ENCODE assay signal across 2 cellular contexts in the genomic region with DNA sequence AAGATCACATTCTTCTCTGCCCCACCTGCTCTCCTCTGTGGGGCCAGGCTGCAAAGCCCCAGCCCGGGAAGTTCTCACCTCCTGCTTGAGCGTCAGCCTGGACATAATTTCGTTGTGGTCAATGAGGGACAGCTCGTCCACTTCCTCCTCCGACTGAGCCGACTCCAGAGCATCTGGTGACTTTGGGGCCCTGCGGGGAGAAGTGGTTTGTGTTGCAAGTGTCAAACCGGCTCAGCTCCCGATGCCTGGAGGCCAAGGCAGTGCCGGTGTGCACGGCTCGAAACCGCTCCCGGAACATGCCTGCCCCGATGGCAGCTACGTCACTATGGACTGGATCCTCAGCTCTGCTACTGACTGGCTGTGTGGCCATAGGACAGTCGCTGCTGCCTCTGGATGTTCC.
TF ChIP-seq lines count a peak whose summit lies in the region.

No MANE protein-coding gene starts in this region.

TF ChIP-seq in WTC11, 78 proteins besides CTCF, POLR2A, EP300 and RAD21 (continued from another document):
- TF ChIP-seq, protein P1, sequence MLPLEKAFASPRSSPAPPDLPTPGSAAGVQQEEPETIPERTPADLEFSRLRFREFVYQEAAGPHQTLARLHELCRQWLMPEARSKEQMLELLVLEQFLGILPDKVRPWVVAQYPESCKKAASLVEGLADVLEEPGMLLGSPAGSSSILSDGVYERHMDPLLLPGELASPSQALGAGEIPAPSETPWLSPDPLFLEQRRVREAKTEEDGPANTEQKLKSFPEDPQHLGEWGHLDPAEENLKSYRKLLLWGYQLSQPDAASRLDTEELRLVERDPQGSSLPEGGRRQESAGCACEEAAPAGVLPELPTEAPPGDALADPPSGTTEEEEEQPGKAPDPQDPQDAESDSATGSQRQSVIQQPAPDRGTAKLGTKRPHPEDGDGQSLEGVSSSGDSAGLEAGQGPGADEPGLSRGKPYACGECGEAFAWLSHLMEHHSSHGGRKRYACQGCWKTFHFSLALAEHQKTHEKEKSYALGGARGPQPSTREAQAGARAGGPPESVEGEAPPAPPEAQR (CRISPR knock-in tag; IDR thresholded peaks at IDR 0.05), result no peak
- TF ChIP-seq TP53 (CRISPR knock-in tag; IDR thresholded peaks at IDR 0.05), result no peak

TF ChIP-seq in GM23338, 12 proteins besides CTCF, POLR2A, EP300 and RAD21:
- TF ChIP-seq ZNF462 (CRISPR knock-in tag; IDR thresholded peaks at IDR 0.05) (no peak), ZNF331 (CRISPR knock-in tag; IDR thresholded peaks at IDR 0.05; ENCODE audit: low read depth) (no peak), EZH2phosphoT487 (IDR thresholded peaks at IDR 0.05; ENCODE audit: unreplicated experiment) (no peak), REST (IDR thresholded peaks at IDR 0.05; ENCODE audit: unreplicated experiment) (no peak), NANOG (IDR thresholded peaks at IDR 0.05; ENCODE audit: borderline replicate concordance) (no peak), STAT1 (IDR thresholded peaks at IDR 0.05; ENCODE audit: unreplicated experiment) (no peak), CREB1 (CRISPR knock-in tag; IDR thresholded peaks at IDR 0.05; ENCODE audit: low read depth) (no peak)
TF ChIP-seq in GM23338: peak in this region for 0.
